17 cellular contexts compared by ENCODE assay signal in the genomic region with DNA sequence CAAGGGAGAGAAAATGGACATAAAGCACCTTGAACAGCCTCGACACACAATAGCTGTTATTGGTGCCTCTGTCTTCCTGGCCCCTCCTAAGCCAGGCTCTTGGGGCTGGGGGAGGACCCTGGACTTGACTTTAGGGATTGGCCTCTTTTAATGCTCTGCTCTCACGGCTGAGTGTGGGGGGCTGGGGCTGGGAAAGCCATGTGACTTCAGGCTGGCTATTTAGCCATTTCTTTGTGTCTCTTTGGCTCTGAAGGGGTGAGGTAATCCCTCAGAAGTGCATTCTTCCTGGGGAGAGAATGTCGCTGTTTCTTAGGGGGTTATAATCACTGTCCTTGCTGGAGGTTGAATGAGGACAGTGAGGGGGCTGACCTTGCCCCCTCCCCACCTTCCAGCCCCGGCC. TPM values are rescaled to one million over a fixed set of nuclear protein-coding genes. Genes with fewer than 3 reads are reported as not detected.
A peak's percentile ranks its signal among the peaks of the same experiment; 100 is the strongest.
DNase-seq lines count a peak whose midpoint lies in the region; ATAC-seq and TF ChIP-seq lines count a peak whose summit lies in the region.
"Had no signal": no experiment of that assay in that cellular context is flagged by ENCODE, and none has a peak within 500 bp of the region (broad histone marks: within the 10 kb centered on the region; RNA-seq: fewer than 3 reads in every experiment).

No MANE protein-coding gene starts in this region.

- H3K79me2 ChIP-seq in SK-N-SH (ENCODE audit: insufficient read depth), result no peaks in the 10 kb centered on the region

- no peak overlapping the region for H2AFZ ChIP-seq in SK-N-SH (ENCODE audit: low read depth)

- H3K9me3 ChIP-seq in SK-N-SH (no peaks in the 10 kb centered on the region), uterus (no peaks in the 10 kb centered on the region)
- H3K9me3 ChIP-seq: Caco-2 had no signal

- no peaks in the 10 kb centered on the region for H4K20me1 ChIP-seq in SK-N-SH (ENCODE audit: insufficient read depth)

- no peak for ATAC-seq in SK-N-SH treated with all-trans-retinoic acid at 6 μM for 48 hours
- ATAC-seq: activated CD8-positive, alpha-beta T cell treated with anti-CD3 and anti-CD28 coated beads, Interleukin-2, amount 10 ng/mL, durations not matched to agents 7 days and 5 days had no signal

- H3K27ac ChIP-seq in SK-N-SH (ENCODE audit: low read depth in 2 of 2, low read length in 1 of 2) (no peak overlapping the region), uterus (peak overlapping the region; percentile 4 to 30)
- H3K27ac ChIP-seq: brain microvascular endothelial cell, skin epidermis had no signal

- H3K9ac ChIP-seq in SK-N-SH, result no peak overlapping the region

- H3K4me3 ChIP-seq in SK-N-SH (ENCODE audit: low read depth in 2 of 2, low read length in 1 of 2), result no peak overlapping the region
- H3K4me3 ChIP-seq in uterus, result no peak overlapping the region
- H3K4me3 ChIP-seq: skin epidermis had no signal

- intact Hi-C loops in uterus (cut with DNase I; ENCODE audit: low total_unique reads), result no loop called here

- peak; percentile 28 for DNase-seq in SK-N-SH
- DNase-seq in astrocyte of the hippocampus (ENCODE audit: low read depth, low spot score), result peak; percentile 72
- DNase-seq in midbrain (lab: John Stamatoyannopoulos, UW), result peak; percentile 12
- peak in 1 of 2 donors; percentile 57 for DNase-seq in uterus
- DNase-seq in NCI-H2196 treated with DMSO at 0.1 percent for 48 hours (lab: John Stamatoyannopoulos, UW; ENCODE audit: unreplicated experiment), result no peak
- no peak for DNase-seq in DMS53 (lab: John Stamatoyannopoulos, UW)
- DNase-seq in HuH-7 (ENCODE audit: low spot score), result no peak
- DNase-seq: activated CD8-positive, alpha-beta T cell treated with anti-CD3 and anti-CD28 coated beads, Interleukin-2, amount 10 ng/mL, durations not matched to agents 7 days and 5 days; activated gamma-delta T cell; brain microvascular endothelial cell; Caco-2; kidney glomerular epithelial cell; naive B cell; NCI-H1048; NCI-H526 had no signal

- TF ChIP-seq CTCF in SK-N-SH (IDR thresholded peaks at IDR 0.05), result no peak
- TF ChIP-seq CTCF in uterus (IDR thresholded peaks at IDR 0.05), result no peak

- 47% methylated on average over 4 of the region's 4 CpGs for WGBS in SK-N-SH (ENCODE audit: low lambda C conversion rate)

- no peak for TF ChIP-seq RAD21 in SK-N-SH (IDR thresholded peaks at IDR 0.05; ENCODE audit: low read length)

- H3K9me2 ChIP-seq in SK-N-SH, result no peaks in the 10 kb centered on the region

- H3K4me1 ChIP-seq in SK-N-SH (ENCODE audit: control insufficient read depth in 1 of 2, insufficient read depth in 2 of 2, low read depth in 1 of 2, low read length in 1 of 2) (peaks cover 0 to 14% of the 10 kb centered on the region in 2 experiments; a peak in 1 of 4 replicates), uterus (peaks cover 0 to 10% of the 10 kb centered on the region in 2 donors)
- H3K4me1 ChIP-seq: Caco-2 had no signal

- CTCF ChIA-PET in SK-N-SH (lab: Yijun Ruan, JAX), result no interaction called here

- POLR2A ChIA-PET in SK-N-SH (lab: Yijun Ruan, JAX), result no interaction called here

- no peak overlapping the region for H3K4me2 ChIP-seq in SK-N-SH

- H3K27me3 ChIP-seq in SK-N-SH (ENCODE audit: insufficient read depth) (no peaks in the 10 kb centered on the region), uterus (no peaks in the 10 kb centered on the region)
- H3K27me3 ChIP-seq: brain microvascular endothelial cell had no signal

- no peak for TF ChIP-seq EP300 in SK-N-SH (IDR thresholded peaks at IDR 0.05; ENCODE audit: borderline replicate concordance in 1 of 2, low read depth in 1 of 2, low read length in 1 of 2)

- TF ChIP-seq POLR2A in uterus (IDR thresholded peaks at IDR 0.05), result no peak

- H3K36me3 ChIP-seq in SK-N-SH (replicated peaks in 1 of 2; ENCODE audit: control insufficient read depth in 1 of 2, insufficient read depth in 2 of 2, low read length in 1 of 2) (no peaks in the 10 kb centered on the region), uterus (no peaks in the 10 kb centered on the region)
- H3K36me3 ChIP-seq: brain microvascular endothelial cell had no signal

- no peaks in the 10 kb centered on the region for H3F3A ChIP-seq in SK-N-SH (replicated peaks; ENCODE audit: insufficient read depth)

TF ChIP-seq in SK-N-SH, 30 proteins besides CTCF, POLR2A, EP300 and RAD21 (continues in another document):
- TF ChIP-seq EZH2phosphoT487 (IDR thresholded peaks at IDR 0.05; ENCODE audit: borderline replicate concordance, low read depth) (no peak), FOSL2 (IDR thresholded peaks at IDR 0.05; ENCODE audit: borderline replicate concordance, low read depth) (no peak), TAF1 (IDR thresholded peaks at IDR 0.05; ENCODE audit: borderline replicate concordance, low read depth, low read length) (no peak), RFX5 (IDR thresholded peaks at IDR 0.05; ENCODE audit: low read length) (no peak), GATA2 (CRISPR knock-in tag; IDR thresholded peaks at IDR 0.05) (no peak), TEAD4 (IDR thresholded peaks at IDR 0.05; ENCODE audit: borderline replicate concordance, insufficient read depth) (no peak), CHD2 (IDR thresholded peaks at IDR 0.05; ENCODE audit: low read length, partially characterized antibody) (no peak), RCOR1 (IDR thresholded peaks at IDR 0.05; ENCODE audit: low read length) (no peak), MEF2A (IDR thresholded peaks at IDR 0.05; ENCODE audit: borderline replicate concordance, low read depth) (no peak), SIN3A (IDR thresholded peaks at IDR 0.05; ENCODE audit: borderline replicate concordance, low read depth, low read length) (no peak), FOXM1 (IDR thresholded peaks at IDR 0.05; ENCODE audit: low read depth) (no peak), SMC3 (IDR thresholded peaks at IDR 0.05; ENCODE audit: low read depth, low read length) (no peak)
- TF ChIP-seq, protein P1, sequence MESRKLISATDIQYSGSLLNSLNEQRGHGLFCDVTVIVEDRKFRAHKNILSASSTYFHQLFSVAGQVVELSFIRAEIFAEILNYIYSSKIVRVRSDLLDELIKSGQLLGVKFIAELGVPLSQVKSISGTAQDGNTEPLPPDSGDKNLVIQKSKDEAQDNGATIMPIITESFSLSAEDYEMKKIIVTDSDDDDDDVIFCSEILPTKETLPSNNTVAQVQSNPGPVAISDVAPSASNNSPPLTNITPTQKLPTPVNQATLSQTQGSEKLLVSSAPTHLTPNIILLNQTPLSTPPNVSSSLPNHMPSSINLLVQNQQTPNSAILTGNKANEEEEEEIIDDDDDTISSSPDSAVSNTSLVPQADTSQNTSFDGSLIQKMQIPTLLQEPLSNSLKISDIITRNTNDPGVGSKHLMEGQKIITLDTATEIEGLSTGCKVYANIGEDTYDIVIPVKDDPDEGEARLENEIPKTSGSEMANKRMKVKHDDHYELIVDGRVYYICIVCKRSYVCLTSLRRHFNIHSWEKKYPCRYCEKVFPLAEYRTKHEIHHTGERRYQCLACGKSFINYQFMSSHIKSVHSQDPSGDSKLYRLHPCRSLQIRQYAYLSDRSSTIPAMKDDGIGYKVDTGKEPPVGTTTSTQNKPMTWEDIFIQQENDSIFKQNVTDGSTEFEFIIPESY (IDR thresholded peaks at IDR 0.05; ENCODE audit: borderline replicate concordance, low read depth), result no peak

TF ChIP-seq in SK-N-SH treated with all-trans-retinoic acid at 6 μM for 48 hours, 23 proteins besides CTCF, POLR2A, EP300 and RAD21 (continues in another document):
- no peak for TF ChIP-seq ZC3H10 (CRISPR knock-in tag; IDR thresholded peaks at IDR 0.05)
- no peak for TF ChIP-seq CREB5 (CRISPR knock-in tag; IDR thresholded peaks at IDR 0.05; ENCODE audit: low read depth)
- no peak for TF ChIP-seq TCF4 (CRISPR knock-in tag; IDR thresholded peaks at IDR 0.05; ENCODE audit: borderline replicate concordance)
- TF ChIP-seq, protein P2, sequence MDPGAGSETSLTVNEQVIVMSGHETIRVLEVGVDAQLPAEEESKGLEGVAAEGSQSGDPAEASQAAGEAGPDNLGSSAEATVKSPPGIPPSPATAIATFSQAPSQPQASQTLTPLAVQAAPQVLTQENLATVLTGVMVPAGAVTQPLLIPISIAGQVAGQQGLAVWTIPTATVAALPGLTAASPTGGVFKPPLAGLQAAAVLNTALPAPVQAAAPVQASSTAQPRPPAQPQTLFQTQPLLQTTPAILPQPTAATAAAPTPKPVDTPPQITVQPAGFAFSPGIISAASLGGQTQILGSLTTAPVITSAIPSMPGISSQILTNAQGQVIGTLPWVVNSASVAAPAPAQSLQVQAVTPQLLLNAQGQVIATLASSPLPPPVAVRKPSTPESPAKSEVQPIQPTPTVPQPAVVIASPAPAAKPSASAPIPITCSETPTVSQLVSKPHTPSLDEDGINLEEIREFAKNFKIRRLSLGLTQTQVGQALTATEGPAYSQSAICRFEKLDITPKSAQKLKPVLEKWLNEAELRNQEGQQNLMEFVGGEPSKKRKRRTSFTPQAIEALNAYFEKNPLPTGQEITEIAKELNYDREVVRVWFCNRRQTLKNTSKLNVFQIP (CRISPR knock-in tag; IDR thresholded peaks at IDR 0.05; ENCODE audit: borderline replicate concordance, low read depth), result no peak
- no peak for TF ChIP-seq ZFP30 (CRISPR knock-in tag; IDR thresholded peaks at IDR 0.05)

RNA-seq across cellular contexts. Expression of gene MAGEF1, which starts 26.2 kb away (rescaled TPM):
- polyA plus RNA-seq in SK-N-SH (2012; rRNA removed), result 38.1 and 45.2 TPM in 2 replicates
- 52.0 and 54.8 TPM in 2 replicates for polyA plus RNA-seq in SK-N-SH (2012; cell fraction: cytosol; rRNA removed)
- polyA plus RNA-seq in SK-N-SH (2012; cell fraction: nucleus; rRNA removed), result 17.9 and 18.3 TPM in 2 replicates
- 10 to 100 TPM; 33.9 to 55.4 (median 49.0) TPM for total RNA-seq in uterus

Comparison
In these comparisons a context has a peak if more than half of its experiments do, and no peak if none do; other contexts are left out.
1. DNase-seq: peak in SK-N-SH (single experiment), astrocyte of the hippocampus (single experiment) and midbrain (single experiment); none in NCI-H2196 treated with DMSO at 0.1 percent for 48 hours (single experiment), DMS53 (single experiment) and HuH-7 (single experiment).
2. H3K27ac ChIP-seq: peak in uterus (2 of 2); none in SK-N-SH (0 of 2).